2 cellular contexts compared by ENCODE assay signal in genomic region chr11:12377824-12378593, GRCh38.
TF ChIP-seq lines count a peak whose summit lies in the region.

No MANE protein-coding gene starts in this region.

TF ChIP-seq in HEK293, 187 proteins besides CTCF, POLR2A, EP300 and RAD21 (continued from another document and continues in another):
- TF ChIP-seq ZNF362 (tag by site-specific recombination; IDR thresholded peaks at IDR 0.05) = no peak
- no peak for TF ChIP-seq ZNF112 (tag by site-specific recombination; IDR thresholded peaks at IDR 0.05)
- no peak for TF ChIP-seq ZNF843 (tag by site-specific recombination; IDR thresholded peaks at IDR 0.05)
- TF ChIP-seq ZSCAN23 (tag by site-specific recombination; IDR thresholded peaks at IDR 0.05) = no peak
- TF ChIP-seq ZNF157 (tag by site-specific recombination; IDR thresholded peaks at IDR 0.05) = no peak
- peak; percentile 55 for TF ChIP-seq SP2 (tag by site-specific recombination; IDR thresholded peaks at IDR 0.05)
- no peak for TF ChIP-seq ZNF785 (tag by site-specific recombination; IDR thresholded peaks at IDR 0.05)
- no peak for TF ChIP-seq ZNF548 (tag by site-specific recombination; IDR thresholded peaks at IDR 0.05)
- no peak for TF ChIP-seq ZNF488 (tag by site-specific recombination; IDR thresholded peaks at IDR 0.05)
- TF ChIP-seq ZNF302 (tag by site-specific recombination; IDR thresholded peaks at IDR 0.05; ENCODE audit: low read depth) = no peak
- TF ChIP-seq TCF7L2 (IDR thresholded peaks at IDR 0.05; ENCODE audit: borderline replicate concordance, low read depth, low read length) = no peak
- no peak for TF ChIP-seq AEBP2 (tag by site-specific recombination; IDR thresholded peaks at IDR 0.05; ENCODE audit: borderline replicate concordance)
- TF ChIP-seq ZIC2 (tag by site-specific recombination; IDR thresholded peaks at IDR 0.05) = 0 out of 2 replicates have a peak, but pooled peaks have one; percentile 10
- no peak; the same call in 1 of the 2 replicates for TF ChIP-seq TRIM28 (IDR thresholded peaks at IDR 0.05; ENCODE audit: borderline replicate concordance, low read length)
- no peak for TF ChIP-seq GFI1B (tag by site-specific recombination; IDR thresholded peaks at IDR 0.05)
- TF ChIP-seq ZNF391 (tag by site-specific recombination; IDR thresholded peaks at IDR 0.05; ENCODE audit: borderline replicate concordance, low read depth) = no peak
- no peak for TF ChIP-seq ZNF670 (tag by site-specific recombination; IDR thresholded peaks at IDR 0.05; ENCODE audit: low read depth)
- no peak for TF ChIP-seq IKZF3 (tag by site-specific recombination; IDR thresholded peaks at IDR 0.05)
- no peak for TF ChIP-seq ZNF473 (tag by site-specific recombination; IDR thresholded peaks at IDR 0.05)
- no peak for TF ChIP-seq KLF1 (tag by site-specific recombination; IDR thresholded peaks at IDR 0.05)
- no peak for TF ChIP-seq ZNF132 (tag by site-specific recombination; IDR thresholded peaks at IDR 0.05; ENCODE audit: borderline replicate concordance)
- TF ChIP-seq ATF2 (tag by site-specific recombination; IDR thresholded peaks at IDR 0.05; ENCODE audit: low read depth) = no peak
- no peak for TF ChIP-seq ZNF449 (tag by site-specific recombination; IDR thresholded peaks at IDR 0.05)
- 0 out of 2 replicates have a peak, but pooled peaks have one; percentile 12 for TF ChIP-seq ZFP69B (tag by site-specific recombination; IDR thresholded peaks at IDR 0.05)
- TF ChIP-seq ZNF585B (tag by site-specific recombination; IDR thresholded peaks at IDR 0.05) = no peak
- peak; percentile 29; the same call in 1 of the 2 replicates for TF ChIP-seq KLF9 (tag by site-specific recombination; IDR thresholded peaks at IDR 0.05; ENCODE audit: low read depth)
- TF ChIP-seq ZNF155 (tag by site-specific recombination; IDR thresholded peaks at IDR 0.05) = no peak
- TF ChIP-seq ZNF830 (tag by site-specific recombination; IDR thresholded peaks at IDR 0.05; ENCODE audit: low read depth) = no peak
- TF ChIP-seq BCL11B (tag by site-specific recombination; IDR thresholded peaks at IDR 0.05; ENCODE audit: low read depth) = no peak
- TF ChIP-seq ZNF335 (tag by site-specific recombination; conservative IDR thresholded peaks at IDR 0.05) = peak; percentile 67
- TF ChIP-seq ZBTB8A (tag by site-specific recombination; IDR thresholded peaks at IDR 0.05) = peak; percentile 92
- no peak for TF ChIP-seq ZNF266 (tag by site-specific recombination; IDR thresholded peaks at IDR 0.05; ENCODE audit: low read depth)
- no peak for TF ChIP-seq ZNF658 (tag by site-specific recombination; IDR thresholded peaks at IDR 0.05)

TF ChIP-seq in endothelial cell of umbilical vein, 7 proteins besides CTCF, POLR2A, EP300 and RAD21 (continued from another document):
- no peak for TF ChIP-seq MAX (IDR thresholded peaks at IDR 0.05; ENCODE audit: insufficient read depth, insufficient read length)
- no peak for TF ChIP-seq FOS (IDR thresholded peaks at IDR 0.05; ENCODE audit: borderline replicate concordance, insufficient read depth, low read length)
- TF ChIP-seq JUN (IDR thresholded peaks at IDR 0.05; ENCODE audit: borderline replicate concordance, insufficient read depth, insufficient read length, low read depth) = no peak
- no peak for TF ChIP-seq EZH2 (IDR thresholded peaks at IDR 0.05; ENCODE audit: borderline replicate concordance, low read depth, low read length, severe bottlenecking)
